In the genomic region with DNA sequence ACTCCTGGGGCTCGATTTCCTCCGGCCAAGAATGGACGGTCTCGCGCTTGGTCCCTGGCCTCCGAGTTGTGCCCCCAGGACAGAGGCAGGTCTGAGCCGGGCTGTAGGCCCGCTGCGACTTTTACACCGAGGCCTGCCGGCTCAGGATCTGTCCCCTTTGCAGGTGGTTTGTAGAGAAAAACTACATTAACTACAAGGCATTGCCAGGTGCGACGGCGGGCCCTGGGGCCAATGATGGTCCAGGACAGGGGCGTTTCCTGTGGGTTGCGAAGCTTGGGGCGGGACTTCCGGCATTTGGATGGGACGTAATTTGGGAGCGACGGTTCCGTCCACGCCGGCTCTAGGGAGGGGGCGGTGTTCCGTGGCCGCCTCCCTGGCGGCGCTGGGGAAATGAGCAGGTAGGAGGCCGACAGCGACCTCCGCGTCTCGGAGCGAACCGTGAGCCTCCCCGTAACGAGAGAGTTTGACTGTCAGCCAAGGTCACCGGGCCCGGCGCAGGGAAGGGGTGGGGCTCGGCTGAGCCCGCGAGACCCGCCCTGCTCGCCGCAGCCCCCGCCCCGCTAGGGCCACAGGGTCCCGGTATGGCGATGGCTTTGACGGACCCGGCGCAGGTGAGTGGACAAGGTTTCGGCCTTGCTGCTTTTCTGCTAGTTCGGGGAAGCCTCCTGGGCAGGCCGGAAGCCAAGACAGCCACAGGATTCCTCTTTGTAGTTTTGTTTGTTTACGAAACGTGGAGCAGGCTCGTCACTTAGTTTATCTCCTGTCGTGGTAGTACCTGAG, we compare ENCODE assay signal across 8 cellular contexts. TPM values are rescaled to one million over a fixed set of nuclear protein-coding genes. Genes with fewer than 3 reads are reported as not detected.
DNase-seq lines count a peak whose midpoint lies in the region; ATAC-seq and TF ChIP-seq lines count a peak whose summit lies in the region.

A gene (plus strand): TSS at position 322 of the 780 bp plus-strand sequence. CDS start 260 bp downstream, at position 582.

- BruUV-seq in mammary epithelial cell (replicated peaks; lab: Mats Ljungman, UMichigan) = TSS peak; percentile 55

- H3K27ac ChIP-seq in AG04450 (ENCODE audit: low read depth, low read length) (peak within 1 kb of the TSS; percentile 49), WERI-Rb-1 (peak within 1 kb of the TSS; percentile 85), mammary epithelial cell (ENCODE audit: insufficient read depth, low read depth, low read length) (peak within 1 kb of the TSS; percentile 87), iPS-20b (ENCODE audit: low read length) (peak within 1 kb of the TSS; percentile 75), skeletal muscle tissue (ENCODE audit: low read depth, low read length) (peak within 1 kb of the TSS; percentile 96)

- CTCF ChIA-PET in AG04450 (lab: Charles Lee) = no interaction called here
- CTCF ChIA-PET in mammary epithelial cell (lab: Charles Lee; ENCODE audit: low non-redundant PET) = no interaction called here

- peaks cover 47% of the 10 kb centered on the region for H3K79me2 ChIP-seq in mammary epithelial cell (ENCODE audit: insufficient read depth, low read length)

- peak; percentile 80 for ATAC-seq in GM18873 (IDR thresholded peaks at IDR 0.05; ENCODE audit: low FRiP score, unreplicated experiment)
- ATAC-seq in HG03135 (IDR thresholded peaks at IDR 0.05; ENCODE audit: unreplicated experiment) = peak; percentile 93

- H3K36me3 ChIP-seq in WERI-Rb-1 = peaks cover 9% of the 10 kb centered on the region
- no peaks in the 10 kb centered on the region for H3K36me3 ChIP-seq in mammary epithelial cell (ENCODE audit: insufficient read depth, low read length)
- H3K36me3 ChIP-seq in iPS-20b (ENCODE audit: insufficient read depth, low read depth, low read length) = peaks cover 19% of the 10 kb centered on the region
- H3K36me3 ChIP-seq in skeletal muscle tissue (ENCODE audit: control insufficient read depth in 3 of 3, insufficient read depth in 3 of 3, low read length in 3 of 3) = peaks cover 12 to 19% (median 16%) of the 10 kb centered on the region in 3 donors

- H3K4me3 ChIP-seq in AG04450 (ENCODE audit: low read depth, low read length) (peak within 1 kb of the TSS; percentile 98), WERI-Rb-1 (ENCODE audit: low read depth, low read length) (peak within 1 kb of the TSS; percentile 93), mammary epithelial cell (replicated peaks in 1 of 3; ENCODE audit: insufficient read depth in 1 of 3, low read depth in 2 of 3, low read length in 3 of 3) (peak within 1 kb of the TSS; percentile 62 to 94 (median 81)), iPS-20b (ENCODE audit: low read length) (peak within 1 kb of the TSS; percentile 100), skeletal muscle tissue (ENCODE audit: low read length in 3 of 3) (peak within 1 kb of the TSS; percentile 95 to 99 (median 98))

- H3K27me3 ChIP-seq in AG04450 (ENCODE audit: control insufficient read depth, insufficient read depth, low read length) (no peaks in the 10 kb centered on the region), WERI-Rb-1 (ENCODE audit: insufficient read depth, low read depth, severe bottlenecking) (no peaks in the 10 kb centered on the region), mammary epithelial cell (ENCODE audit: insufficient read depth, low read length) (no peaks in the 10 kb centered on the region), iPS-20b (ENCODE audit: insufficient read depth, low read length) (no peaks in the 10 kb centered on the region), skeletal muscle tissue (ENCODE audit: control insufficient read depth in 3 of 3, insufficient read depth in 3 of 3, low read length in 3 of 3) (no peaks in the 10 kb centered on the region)

- H3K4me2 ChIP-seq in mammary epithelial cell (ENCODE audit: insufficient read depth, low read depth, low read length) = peak within 1 kb of the TSS; percentile 94

- POLR2A ChIA-PET in AG04450 (lab: Yijun Ruan, JAX) = interaction anchor here (1.0 kb wide), 1 partner anchor 49 kb away, joined by 3 read pairs; a partner anchor contains a TSS

- no peaks in the 10 kb centered on the region for H4K20me1 ChIP-seq in mammary epithelial cell (ENCODE audit: insufficient read depth, low read length)

- 0% methylated on average over 8 of the region's 61 CpGs for WGBS in mammary epithelial cell (ENCODE audit: low coverage, missing lambda C conversion rate)

- peak within 1 kb of the TSS; percentile 100 for H2AFZ ChIP-seq in mammary epithelial cell (ENCODE audit: low read depth, low read length)

- intact Hi-C loops in mammary epithelial cell (cut with micrococcal nuclease) = loop anchor here (1.0 to 2.0 kb wide), 5 partner anchors 40 to 149 kb away; a partner anchor contains a TSS

- peaks cover 15% of the 10 kb centered on the region for H3K4me1 ChIP-seq in mammary epithelial cell (ENCODE audit: insufficient read depth, low read length)
- peaks cover 7% of the 10 kb centered on the region; the same call in 1 of the 2 replicates for H3K4me1 ChIP-seq in iPS-20b (ENCODE audit: insufficient read depth, low read length)
- H3K4me1 ChIP-seq in skeletal muscle tissue (ENCODE audit: control insufficient read depth in 3 of 3, insufficient read depth in 3 of 3, low read length in 3 of 3) = peaks cover 15 to 22% (median 20%) of the 10 kb centered on the region in 3 donors

- peak within 1 kb of the TSS; percentile 95 for H3K9ac ChIP-seq in mammary epithelial cell (ENCODE audit: insufficient read depth, low read length)
- H3K9ac ChIP-seq in iPS-20b (ENCODE audit: low read depth, low read length) = peak within 1 kb of the TSS; percentile 98
- peak within 1 kb of the TSS; percentile 98 to 99 (median 99) for H3K9ac ChIP-seq in skeletal muscle tissue (ENCODE audit: low read depth in 1 of 3, low read length in 3 of 3)

- no peaks in the 10 kb centered on the region; the same call in 1 of the 2 replicates for H3K9me3 ChIP-seq in AG04450 (ENCODE audit: control insufficient read depth, insufficient read depth, low read length)
- no peaks in the 10 kb centered on the region for H3K9me3 ChIP-seq in WERI-Rb-1 (ENCODE audit: severe bottlenecking)
- H3K9me3 ChIP-seq in mammary epithelial cell (replicated peaks; ENCODE audit: insufficient read depth, low read length) = no peaks in the 10 kb centered on the region
- no peaks in the 10 kb centered on the region for H3K9me3 ChIP-seq in iPS-20b (ENCODE audit: insufficient read depth, low read depth, low read length)
- no peaks in the 10 kb centered on the region for H3K9me3 ChIP-seq in skeletal muscle tissue (ENCODE audit: control insufficient read depth in 3 of 3, low read length in 3 of 3)

- TF ChIP-seq CTCF in AG04450 (IDR thresholded peaks at IDR 0.05; ENCODE audit: low read depth, low read length) (no peak), WERI-Rb-1 (IDR thresholded peaks at IDR 0.05; ENCODE audit: low read depth, low read length) (no peak), mammary epithelial cell (conservative IDR thresholded peaks at IDR 0.05 in 1 of 2, IDR thresholded peaks at IDR 0.05 in 1 of 2; ENCODE audit: extremely low read depth in 1 of 2, insufficient read depth in 1 of 2, low read depth in 1 of 2, low read length in 2 of 2) (peak in 1 of 2 donors; percentile 3)

- in situ Hi-C loops in mammary epithelial cell (cut with MboI; ENCODE audit: low sequenced_read_pairs in 2 of 2) = no loop called here

- peak; percentile 72 for DNase-seq in AG04450 (ENCODE audit: low read depth, low spot score)
- peak; percentile 84 for DNase-seq in NCI-H2196 treated with DMSO at 0.1 percent for 48 hours (lab: John Stamatoyannopoulos, UW; ENCODE audit: unreplicated experiment)
- DNase-seq in WERI-Rb-1 = peak; percentile 96
- peak; percentile 92 for DNase-seq in mammary epithelial cell

- dilution Hi-C loops in mammary epithelial cell (cut with HindIII; ENCODE audit: low sequenced_read_pairs) = no loop called here

RNA-seq across cellular contexts. Expression of the gene that starts here (rescaled TPM):
- polyA plus RNA-seq in AG04450 (2011; rRNA removed) (6.1 and 6.3 TPM in 2 replicates), mammary epithelial cell (4.3 TPM)
- 53.0 and 57.8 TPM in 2 replicates for polyA minus RNA-seq in AG04450 (2011; rRNA and poly(A)+ RNA removed)
- total RNA-seq in mammary epithelial cell (10 to 100 TPM; 13.5 to 37.5 TPM), skeletal muscle tissue (26.1 TPM)
- polyA minus RNA-seq in mammary epithelial cell = 7.9 TPM

Comparison
In these comparisons a context has a peak if more than half of its experiments do, and no peak if none do; other contexts are left out.
1. Peak in every context shown above with its lines: DNase-seq, ATAC-seq, H3K4me3 ChIP-seq and H3K27ac ChIP-seq.